In the genomic region with DNA sequence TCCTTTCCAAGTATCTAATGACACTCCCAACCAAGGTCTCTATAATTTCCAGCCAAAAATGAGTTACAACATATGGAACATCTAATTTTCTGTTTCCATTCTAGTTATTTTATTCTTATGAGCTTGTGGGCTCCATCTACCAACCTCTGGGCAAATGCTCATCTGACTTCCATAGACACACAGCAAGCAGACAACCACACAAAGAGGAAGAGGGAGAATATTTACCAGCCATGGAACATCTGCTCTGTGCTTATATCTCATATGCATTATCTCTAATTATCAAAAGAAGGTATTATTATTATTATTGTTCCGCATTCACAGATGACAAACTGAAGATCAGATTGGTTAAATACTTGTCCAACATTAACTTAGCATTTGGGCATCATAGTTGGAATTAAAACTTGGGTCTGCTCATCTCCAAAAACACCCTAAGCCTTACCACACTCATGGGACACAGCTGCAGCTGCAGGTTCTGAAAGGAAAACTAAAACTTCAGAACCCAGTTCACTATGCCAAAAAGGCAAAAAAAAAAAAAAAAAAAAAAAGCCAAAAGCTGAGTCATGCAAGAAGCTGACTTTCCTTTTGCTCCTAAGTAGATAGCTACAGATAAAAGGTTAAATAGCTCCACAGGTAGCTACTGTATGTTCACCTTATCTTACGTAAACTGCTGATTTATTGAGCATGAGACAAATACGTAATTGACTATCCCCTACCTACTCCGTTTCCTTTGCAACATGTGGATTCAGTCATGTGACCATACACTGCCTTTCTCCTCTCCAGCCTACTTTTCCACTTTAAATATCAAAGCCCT, we compare ENCODE assay signal across 8 cellular contexts. TPM values are rescaled to one million over a fixed set of nuclear protein-coding genes. Genes with fewer than 3 reads are reported as not detected.
A peak's percentile ranks its signal among the peaks of the same experiment; 100 is the strongest.
DNase-seq lines count a peak whose midpoint lies in the region; ATAC-seq and TF ChIP-seq lines count a peak whose summit lies in the region.
"Had no signal": no experiment of that assay in that cellular context is flagged by ENCODE, and none has a peak within 500 bp of the region (broad histone marks: within the 10 kb centered on the region; RNA-seq: fewer than 3 reads in every experiment).

No MANE protein-coding gene starts in this region.

- H3K4me3 ChIP-seq in stomach, result no peak overlapping the region

- peaks cover 4 to 7% (median 4%) of the 10 kb centered on the region in 3 donors for H3K27me3 Mint-ChIP-seq in immature natural killer cell (ENCODE audit: low read depth in 3 of 3)

- intact Hi-C loops in stomach (cut with DNase I; ENCODE audit: low total_unique reads), result no loop called here

- no peaks in the 10 kb centered on the region for H3K4me1 Mint-ChIP-seq in immature natural killer cell

- no peak overlapping the region for H3K4me3 Mint-ChIP-seq in immature natural killer cell

- H3K4me1 ChIP-seq in stomach, result peaks cover 0 to 22% (median 10%) of the 10 kb centered on the region in 4 donors

- H3K27me3 ChIP-seq in stomach, result peaks cover 0 to 46% (median 5%) of the 10 kb centered on the region in 3 donors

- H3K27ac Mint-ChIP-seq in immature natural killer cell, result no peak overlapping the region

- no peak for TF ChIP-seq EP300 in stomach (IDR thresholded peaks at IDR 0.05)

- ATAC-seq in GM19351 (IDR thresholded peaks at IDR 0.05; ENCODE audit: unreplicated experiment), result peak; percentile 35
- peak; percentile 45 for ATAC-seq in HG02884 (IDR thresholded peaks at IDR 0.05; ENCODE audit: unreplicated experiment)

- H3K36me3 ChIP-seq in stomach, result no peaks in the 10 kb centered on the region

- no peaks in the 10 kb centered on the region for H3K9me3 ChIP-seq in stomach

- WGBS in stomach, 5 donors, result 20 to 40% (median 32%) methylated on average over 4 of the region's 4 CpGs

- no peaks in the 10 kb centered on the region for H3K36me3 Mint-ChIP-seq in immature natural killer cell

- H3K27ac ChIP-seq in stomach, result peak overlapping the region in 3 of 5 donors; percentile 13 to 49 (median 20)

- H3K9me3 Mint-ChIP-seq in immature natural killer cell, result no peaks in the 10 kb centered on the region

- TF ChIP-seq POLR2A in stomach (IDR thresholded peaks at IDR 0.05), result no peak

- DNase-seq in NCI-H526 treated with DMSO at 0.1 percent for 48 hours (lab: John Stamatoyannopoulos, UW) (peak; percentile 60), stomach (no peak), immature natural killer cell (no peak), D341Med (ENCODE audit: low spot score) (no peak), NCI-H446 treated with DMSO at 0.1 percent for 48 hours (lab: John Stamatoyannopoulos, UW) (no peak)
- DNase-seq: activated CD4-positive, alpha-beta T cell treated with anti-CD3 and anti-CD28 coated beads for 48 hours had no signal

- no peak for TF ChIP-seq CTCF in stomach (IDR thresholded peaks at IDR 0.05)

RNA-seq across cellular contexts. Expression of gene TCL1B, which starts 23.6 kb away (rescaled TPM):
- under 1 TPM in 1 of 5 donors, not detected in 4; 0.37 TPM for total RNA-seq in stomach
- polyA plus RNA-seq in stomach (not detected), immature natural killer cell (not detected)

RNA-seq across cellular contexts. Expression of gene TCL1A, which starts 51.3 kb away (rescaled TPM):
- 1 to 10 TPM in 1 of 5 donors, not detected in 4; 3.9 TPM for total RNA-seq in stomach
- polyA plus RNA-seq in stomach (1 to 10 TPM in 1 of 3 donors, not detected in 2; 6.5 TPM), immature natural killer cell (1 to 10 TPM; 1.2 to 3.2 (median 1.6) TPM)
